19 cellular contexts compared by ENCODE assay signal in the genomic region with DNA sequence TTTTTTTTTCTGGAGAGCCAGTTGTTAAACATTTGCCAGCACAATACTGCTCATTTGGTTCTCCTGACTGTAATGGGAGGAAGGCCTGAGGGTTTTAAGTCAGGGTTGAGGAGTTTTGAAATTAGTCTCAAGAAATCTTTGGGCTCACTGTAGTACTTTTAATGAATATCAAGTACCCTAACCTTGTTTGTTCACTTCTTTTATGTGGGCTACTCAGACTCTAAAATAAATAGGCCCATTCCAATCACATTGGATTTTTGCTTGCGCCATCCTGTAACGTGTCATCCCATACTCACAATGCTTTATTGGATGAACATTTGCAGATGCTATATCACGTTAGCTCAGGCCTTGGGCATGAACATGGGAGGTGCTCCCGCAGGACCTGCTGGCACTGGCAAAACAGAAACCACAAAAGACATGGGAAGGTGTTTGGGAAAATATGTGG.
A peak's percentile ranks its signal among the peaks of the same experiment; 100 is the strongest.
DNase-seq lines count a peak whose midpoint lies in the region; ATAC-seq and TF ChIP-seq lines count a peak whose summit lies in the region.
"Had no signal": no experiment of that assay in that cellular context is flagged by ENCODE, and none has a peak within 500 bp of the region (broad histone marks: within the 10 kb centered on the region; RNA-seq: fewer than 3 reads in every experiment).

No MANE protein-coding gene starts in this region.

- DNase-seq in Caki2 (ENCODE audit: low read depth) (peak; percentile 19), LNCaP clone FGC (ENCODE audit: low read depth) (peak; percentile 22), foreskin keratinocyte (peak; percentile 52 to 61), renal cortical epithelial cell (ENCODE audit: low read depth) (peak; percentile 91), NCI-H2081 (lab: John Stamatoyannopoulos, UW) (no peak)
- DNase-seq in activated effector memory CD4-positive, alpha-beta T cell treated with Interleukin-2 at 50 U/mL for 16 hours, result no peak
- DNase-seq: ACHN; AML-193; CD4-positive, CD25-positive, alpha-beta regulatory T cell; GDM1; GOT3; MG63; NCI-H1092 treated with DMSO at 0.1 percent for 48 hours; NCI-H345; NCI-H69; SIG-M5 had no signal

- no peak overlapping the region for H3K4me3 ChIP-seq in LNCaP clone FGC (ENCODE audit: low read depth, low read length)
- H3K4me3 ChIP-seq: GM12878, MG63 had no signal

- TF ChIP-seq CTCF in LNCaP clone FGC (IDR thresholded peaks at IDR 0.05; ENCODE audit: control insufficient read depth, extremely low read depth, insufficient read depth), result no peak
- TF ChIP-seq CTCF in foreskin keratinocyte (conservative IDR thresholded peaks at IDR 0.05), result no peak

- H3K27ac ChIP-seq in foreskin keratinocyte, result no peak overlapping the region
- H3K27ac ChIP-seq: KMS-11 had no signal

- ATAC-seq in foreskin keratinocyte (no peak), HG03139 (IDR thresholded peaks at IDR 0.05; ENCODE audit: unreplicated experiment) (no peak)

- H3K27me3 ChIP-seq in foreskin keratinocyte, result no peaks in the 10 kb centered on the region

- in situ Hi-C loops in Caki2 (cut with HindIII; ENCODE audit: low pct_unique_long_range_greater_than_20kb, low sequenced_read_pairs), result no loop called here

- no peaks in the 10 kb centered on the region for H3K4me1 ChIP-seq in foreskin keratinocyte

Comparison
In these comparisons a context has a peak if more than half of its experiments do, and no peak if none do; other contexts are left out.
1. DNase-seq: peak in Caki2 (single experiment), LNCaP clone FGC (single experiment), foreskin keratinocyte (2 of 2) and renal cortical epithelial cell (single experiment); none in NCI-H2081 (0 of 2) and activated effector memory CD4-positive, alpha-beta T cell treated with Interleukin-2 at 50 U/mL for 16 hours (single experiment).